ENCODE assay signal across 2 cellular contexts in the genomic region with DNA sequence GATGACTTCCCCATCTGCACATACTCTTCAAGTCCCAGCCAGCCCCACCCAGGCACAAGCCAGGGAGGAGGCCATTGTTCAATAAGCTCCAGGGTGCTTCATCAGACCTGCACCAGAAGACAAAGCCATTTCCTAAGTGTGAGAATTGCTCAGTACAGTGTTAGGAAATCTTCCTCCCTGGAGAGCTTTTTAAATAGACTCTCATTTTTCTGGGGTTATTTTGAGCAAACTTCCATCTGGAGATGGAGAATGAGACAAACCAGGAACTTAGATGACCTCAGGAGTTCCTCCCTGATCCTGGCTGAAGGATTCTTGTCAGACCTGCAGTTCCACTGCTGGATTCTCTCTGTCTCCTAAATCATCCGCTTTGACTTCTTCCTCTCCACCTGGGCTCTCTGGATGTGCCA.
TF ChIP-seq lines count a peak whose summit lies in the region.

No MANE protein-coding gene starts in this region.

TF ChIP-seq in GM23338, 12 proteins besides CTCF, POLR2A, EP300 and RAD21:
- no peak for TF ChIP-seq EZH2 (IDR thresholded peaks at IDR 0.05; ENCODE audit: low read depth, unreplicated experiment)
- TF ChIP-seq, protein P1, sequence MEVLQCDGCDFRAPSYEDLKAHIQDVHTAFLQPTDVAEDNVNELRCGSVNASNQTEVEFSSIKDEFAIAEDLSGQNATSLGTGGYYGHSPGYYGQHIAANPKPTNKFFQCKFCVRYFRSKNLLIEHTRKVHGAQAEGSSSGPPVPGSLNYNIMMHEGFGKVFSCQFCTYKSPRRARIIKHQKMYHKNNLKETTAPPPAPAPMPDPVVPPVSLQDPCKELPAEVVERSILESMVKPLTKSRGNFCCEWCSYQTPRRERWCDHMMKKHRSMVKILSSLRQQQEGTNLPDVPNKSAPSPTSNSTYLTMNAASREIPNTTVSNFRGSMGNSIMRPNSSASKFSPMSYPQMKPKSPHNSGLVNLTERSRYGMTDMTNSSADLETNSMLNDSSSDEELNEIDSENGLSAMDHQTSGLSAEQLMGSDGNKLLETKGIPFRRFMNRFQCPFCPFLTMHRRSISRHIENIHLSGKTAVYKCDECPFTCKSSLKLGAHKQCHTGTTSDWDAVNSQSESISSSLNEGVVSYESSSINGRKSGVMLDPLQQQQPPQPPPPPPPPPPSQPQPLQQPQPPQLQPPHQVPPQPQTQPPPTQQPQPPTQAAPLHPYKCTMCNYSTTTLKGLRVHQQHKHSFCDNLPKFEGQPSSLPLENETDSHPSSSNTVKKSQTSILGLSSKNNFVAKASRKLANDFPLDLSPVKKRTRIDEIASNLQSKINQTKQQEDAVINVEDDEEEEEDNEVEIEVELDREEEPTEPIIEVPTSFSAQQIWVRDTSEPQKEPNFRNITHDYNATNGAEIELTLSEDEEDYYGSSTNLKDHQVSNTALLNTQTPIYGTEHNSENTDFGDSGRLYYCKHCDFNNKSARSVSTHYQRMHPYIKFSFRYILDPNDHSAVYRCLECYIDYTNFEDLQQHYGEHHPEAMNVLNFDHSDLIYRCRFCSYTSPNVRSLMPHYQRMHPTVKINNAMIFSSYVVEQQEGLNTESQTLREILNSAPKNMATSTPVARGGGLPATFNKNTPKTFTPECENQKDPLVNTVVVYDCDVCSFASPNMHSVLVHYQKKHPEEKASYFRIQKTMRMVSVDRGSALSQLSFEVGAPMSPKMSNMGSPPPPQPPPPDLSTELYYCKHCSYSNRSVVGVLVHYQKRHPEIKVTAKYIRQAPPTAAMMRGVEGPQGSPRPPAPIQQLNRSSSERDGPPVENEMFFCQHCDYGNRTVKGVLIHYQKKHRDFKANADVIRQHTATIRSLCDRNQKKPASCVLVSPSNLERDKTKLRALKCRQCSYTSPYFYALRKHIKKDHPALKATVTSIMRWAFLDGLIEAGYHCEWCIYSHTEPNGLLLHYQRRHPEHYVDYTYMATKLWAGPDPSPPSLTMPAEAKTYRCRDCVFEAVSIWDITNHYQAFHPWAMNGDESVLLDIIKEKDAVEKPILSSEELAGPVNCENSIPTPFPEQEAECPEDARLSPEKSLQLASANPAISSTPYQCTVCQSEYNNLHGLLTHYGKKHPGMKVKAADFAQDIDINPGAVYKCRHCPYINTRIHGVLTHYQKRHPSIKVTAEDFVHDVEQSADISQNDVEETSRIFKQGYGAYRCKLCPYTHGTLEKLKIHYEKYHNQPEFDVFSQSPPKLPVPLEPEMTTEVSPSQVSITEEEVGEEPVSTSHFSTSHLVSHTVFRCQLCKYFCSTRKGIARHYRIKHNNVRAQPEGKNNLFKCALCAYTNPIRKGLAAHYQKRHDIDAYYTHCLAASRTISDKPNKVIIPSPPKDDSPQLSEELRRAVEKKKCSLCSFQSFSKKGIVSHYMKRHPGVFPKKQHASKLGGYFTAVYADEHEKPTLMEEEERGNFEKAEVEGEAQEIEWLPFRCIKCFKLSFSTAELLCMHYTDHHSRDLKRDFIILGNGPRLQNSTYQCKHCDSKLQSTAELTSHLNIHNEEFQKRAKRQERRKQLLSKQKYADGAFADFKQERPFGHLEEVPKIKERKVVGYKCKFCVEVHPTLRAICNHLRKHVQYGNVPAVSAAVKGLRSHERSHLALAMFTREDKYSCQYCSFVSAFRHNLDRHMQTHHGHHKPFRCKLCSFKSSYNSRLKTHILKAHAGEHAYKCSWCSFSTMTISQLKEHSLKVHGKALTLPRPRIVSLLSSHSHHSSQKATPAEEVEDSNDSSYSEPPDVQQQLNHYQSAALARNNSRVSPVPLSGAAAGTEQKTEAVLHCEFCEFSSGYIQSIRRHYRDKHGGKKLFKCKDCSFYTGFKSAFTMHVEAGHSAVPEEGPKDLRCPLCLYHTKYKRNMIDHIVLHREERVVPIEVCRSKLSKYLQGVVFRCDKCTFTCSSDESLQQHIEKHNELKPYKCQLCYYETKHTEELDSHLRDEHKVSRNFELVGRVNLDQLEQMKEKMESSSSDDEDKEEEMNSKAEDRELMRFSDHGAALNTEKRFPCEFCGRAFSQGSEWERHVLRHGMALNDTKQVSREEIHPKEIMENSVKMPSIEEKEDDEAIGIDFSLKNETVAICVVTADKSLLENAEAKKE (CRISPR knock-in tag; IDR thresholded peaks at IDR 0.05) = no peak
- no peak for TF ChIP-seq CREB1 (CRISPR knock-in tag; IDR thresholded peaks at IDR 0.05; ENCODE audit: low read depth)
- TF ChIP-seq ZNF331 (CRISPR knock-in tag; IDR thresholded peaks at IDR 0.05; ENCODE audit: low read depth) = no peak
- no peak for TF ChIP-seq JUNB (IDR thresholded peaks at IDR 0.05; ENCODE audit: unreplicated experiment)
- no peak for TF ChIP-seq EZH2phosphoT487 (IDR thresholded peaks at IDR 0.05; ENCODE audit: unreplicated experiment)
- no peak for TF ChIP-seq STAT1 (IDR thresholded peaks at IDR 0.05; ENCODE audit: unreplicated experiment)
TF ChIP-seq in GM23338: peak in this region for 0.

TF ChIP-seq in HepG2, 621 proteins besides CTCF, POLR2A, EP300 and RAD21:
- TF ChIP-seq, protein P2, sequence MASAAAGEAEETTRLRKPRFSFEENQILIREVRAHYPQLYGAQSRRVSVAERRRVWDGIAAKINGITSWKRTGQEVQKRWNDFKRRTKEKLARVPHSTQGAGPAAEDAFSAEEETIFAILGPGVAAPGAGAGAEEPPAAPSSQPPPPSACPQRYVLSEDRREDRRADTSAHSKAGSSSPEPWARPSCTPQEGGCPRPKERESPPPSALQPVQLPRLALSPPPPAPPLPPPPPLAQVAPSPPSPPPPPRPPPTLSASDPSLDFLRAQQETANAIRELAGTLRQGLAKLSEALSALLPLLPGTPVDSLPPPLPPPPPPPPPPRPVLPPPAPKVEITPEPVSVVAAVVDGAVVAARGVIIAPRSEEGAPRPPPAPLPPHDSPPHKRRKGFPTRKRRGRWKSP (CRISPR knock-in tag; IDR thresholded peaks at IDR 0.05) = no peak
- TF ChIP-seq TOPORS (CRISPR knock-in tag; IDR thresholded peaks at IDR 0.05) (no peak), TEAD3 (CRISPR knock-in tag; optimal IDR thresholded peaks at IDR 0.05; ENCODE audit: borderline replicate concordance) (no peak), ZMAT3 (CRISPR knock-in tag; conservative IDR thresholded peaks at IDR 0.05) (no peak)
TF ChIP-seq in HepG2: peak in this region for 0.
